In the genomic region with DNA sequence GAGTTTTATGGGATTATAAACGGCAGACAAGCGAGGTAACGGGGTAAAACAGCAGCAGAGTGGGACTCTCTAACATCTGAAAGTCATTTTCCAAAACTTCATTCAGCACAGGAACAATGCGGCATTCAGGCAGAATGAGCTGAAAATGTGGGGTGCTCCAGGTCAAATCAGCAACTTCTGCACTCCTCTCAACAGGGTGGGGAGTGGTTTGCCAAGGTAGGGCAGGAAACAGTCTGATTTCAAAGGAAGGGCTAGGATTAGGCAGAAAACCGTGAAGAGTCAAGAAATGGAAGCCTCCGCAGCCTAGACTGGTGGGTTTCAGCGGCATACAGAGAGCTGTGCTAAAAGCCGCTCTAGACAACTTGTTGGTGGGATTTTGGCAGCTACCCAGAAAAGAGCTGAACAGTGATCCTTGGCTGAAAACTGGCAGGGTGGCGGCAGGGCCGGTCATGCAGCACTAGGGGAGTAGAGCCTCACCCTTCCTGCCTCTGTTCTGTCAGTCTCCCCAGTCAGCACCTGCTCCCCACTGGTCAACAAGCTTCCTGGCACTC, we compare ENCODE assay signal across 7 cellular contexts.
DNase-seq lines count a peak whose midpoint lies in the region; ATAC-seq and TF ChIP-seq lines count a peak whose summit lies in the region.

No MANE protein-coding gene starts in this region.

- no peaks in the 10 kb centered on the region for H3K9me3 ChIP-seq in HUES64 (ENCODE audit: insufficient read depth, low read depth, low read length)
- H3K9me3 ChIP-seq in SK-N-MC (ENCODE audit: low read depth, low read length): no peaks in the 10 kb centered on the region

- WGBS in HUES64: 85% methylated on average over 10 of the region's 10 CpGs

- H3K36me3 ChIP-seq in HUES64 (ENCODE audit: insufficient read depth, low read length): no peaks in the 10 kb centered on the region
- H3K36me3 ChIP-seq in SK-N-MC (ENCODE audit: insufficient read depth, low read length): no peaks in the 10 kb centered on the region

- no peaks in the 10 kb centered on the region for H3K27me3 Mint-ChIP-seq in stimulated activated memory B cell treated with anti-CD40 and anti-IgM and Interleukin-4, amounts not matched to agents 10 μg/mL and 1 μg/mL and 100 μg/mL, for 72 hours

- DNase-seq in SK-N-MC (ENCODE audit: low read depth, low spot score) (no peak), astrocyte of the spinal cord (ENCODE audit: low read depth, low spot score) (peak; percentile 31)

- H3K4me3 ChIP-seq in HUES64 (ENCODE audit: low read length): no peak overlapping the region
- H3K4me3 ChIP-seq in SK-N-MC: peak overlapping the region; percentile 76
- H3K4me3 ChIP-seq in astrocyte of the spinal cord (ENCODE audit: low read depth, low read length): peak overlapping the region; percentile 24

- H3K27me3 ChIP-seq in HUES64 (ENCODE audit: insufficient read depth, low read length) (no peaks in the 10 kb centered on the region), layer of hippocampus (ENCODE audit: control insufficient read depth, insufficient read depth, low read length) (no peaks in the 10 kb centered on the region)

- ATAC-seq in stimulated activated memory B cell treated with anti-CD40 and anti-IgM and Interleukin-4, amounts not matched to agents 10 μg/mL and 1 μg/mL and 100 μg/mL, for 72 hours: peak; percentile 37
- ATAC-seq in HG03097 (IDR thresholded peaks at IDR 0.05; ENCODE audit: low FRiP score, unreplicated experiment) (no peak), GM19455 (IDR thresholded peaks at IDR 0.05; ENCODE audit: unreplicated experiment) (no peak)

- peak overlapping the region; percentile 73 for H3K4me3 Mint-ChIP-seq in stimulated activated memory B cell treated with anti-CD40 and anti-IgM and Interleukin-4, amounts not matched to agents 10 μg/mL and 1 μg/mL and 100 μg/mL, for 72 hours

- H3K36me3 Mint-ChIP-seq in stimulated activated memory B cell treated with anti-CD40 and anti-IgM and Interleukin-4, amounts not matched to agents 10 μg/mL and 1 μg/mL and 100 μg/mL, for 72 hours: no peaks in the 10 kb centered on the region

- TF ChIP-seq CTCF in astrocyte of the spinal cord (IDR thresholded peaks at IDR 0.05; ENCODE audit: low read depth, low read length): no peak

- H3K27ac Mint-ChIP-seq in stimulated activated memory B cell treated with anti-CD40 and anti-IgM and Interleukin-4, amounts not matched to agents 10 μg/mL and 1 μg/mL and 100 μg/mL, for 72 hours: peak overlapping the region; percentile 75

- H3K9ac ChIP-seq in HUES64 (ENCODE audit: low read depth, low read length) (no peak overlapping the region), SK-N-MC (ENCODE audit: insufficient read length) (no peak overlapping the region)

- H3K4me1 Mint-ChIP-seq in stimulated activated memory B cell treated with anti-CD40 and anti-IgM and Interleukin-4, amounts not matched to agents 10 μg/mL and 1 μg/mL and 100 μg/mL, for 72 hours: peaks cover 50% of the 10 kb centered on the region

- no peaks in the 10 kb centered on the region for H3K9me3 Mint-ChIP-seq in stimulated activated memory B cell treated with anti-CD40 and anti-IgM and Interleukin-4, amounts not matched to agents 10 μg/mL and 1 μg/mL and 100 μg/mL, for 72 hours

- 0 out of 2 replicates have a peak overlapping the region, but pooled peaks have one; percentile 14 for H3K27ac ChIP-seq in HUES64 (ENCODE audit: low read depth, low read length)
- peak overlapping the region; percentile 13; the same call in 1 of the 2 replicates for H3K27ac ChIP-seq in SK-N-MC
- peak overlapping the region; percentile 55 for H3K27ac ChIP-seq in layer of hippocampus (ENCODE audit: low read depth, low read length)

- in situ Hi-C loops in astrocyte of the spinal cord (cut with HindIII; ENCODE audit: low sequenced_read_pairs): no loop called here

- H3K4me1 ChIP-seq in HUES64 (ENCODE audit: insufficient read depth, low read length): peaks cover 42% of the 10 kb centered on the region
